Comparison of ENCODE assay signal across 1 cellular context in the genomic region with DNA sequence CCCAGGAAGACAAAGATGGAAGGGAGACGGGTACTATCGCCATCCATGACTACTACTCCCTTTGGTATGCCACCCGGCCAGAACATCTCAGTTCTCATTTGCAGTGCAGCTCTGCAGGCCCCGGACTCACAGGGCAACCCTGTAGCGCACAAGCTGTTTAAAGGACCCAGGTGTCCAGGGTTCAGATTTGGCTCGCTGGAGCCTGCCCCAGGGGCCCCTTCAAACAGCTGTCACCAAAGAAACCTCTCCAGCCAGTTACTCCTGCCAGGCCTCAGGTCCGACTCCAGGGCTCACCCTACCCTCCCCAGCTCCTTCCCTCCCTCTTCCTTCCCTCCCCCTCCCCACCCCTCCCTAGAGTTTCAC.
A peak's percentile ranks its signal among the peaks of the same experiment; 100 is the strongest.
TF ChIP-seq lines count a peak whose summit lies in the region.

No MANE protein-coding gene starts in this region.

TF ChIP-seq in SK-N-SH, 30 proteins besides CTCF, POLR2A, EP300 and RAD21 (continued from another document):
- TF ChIP-seq, protein P1, sequence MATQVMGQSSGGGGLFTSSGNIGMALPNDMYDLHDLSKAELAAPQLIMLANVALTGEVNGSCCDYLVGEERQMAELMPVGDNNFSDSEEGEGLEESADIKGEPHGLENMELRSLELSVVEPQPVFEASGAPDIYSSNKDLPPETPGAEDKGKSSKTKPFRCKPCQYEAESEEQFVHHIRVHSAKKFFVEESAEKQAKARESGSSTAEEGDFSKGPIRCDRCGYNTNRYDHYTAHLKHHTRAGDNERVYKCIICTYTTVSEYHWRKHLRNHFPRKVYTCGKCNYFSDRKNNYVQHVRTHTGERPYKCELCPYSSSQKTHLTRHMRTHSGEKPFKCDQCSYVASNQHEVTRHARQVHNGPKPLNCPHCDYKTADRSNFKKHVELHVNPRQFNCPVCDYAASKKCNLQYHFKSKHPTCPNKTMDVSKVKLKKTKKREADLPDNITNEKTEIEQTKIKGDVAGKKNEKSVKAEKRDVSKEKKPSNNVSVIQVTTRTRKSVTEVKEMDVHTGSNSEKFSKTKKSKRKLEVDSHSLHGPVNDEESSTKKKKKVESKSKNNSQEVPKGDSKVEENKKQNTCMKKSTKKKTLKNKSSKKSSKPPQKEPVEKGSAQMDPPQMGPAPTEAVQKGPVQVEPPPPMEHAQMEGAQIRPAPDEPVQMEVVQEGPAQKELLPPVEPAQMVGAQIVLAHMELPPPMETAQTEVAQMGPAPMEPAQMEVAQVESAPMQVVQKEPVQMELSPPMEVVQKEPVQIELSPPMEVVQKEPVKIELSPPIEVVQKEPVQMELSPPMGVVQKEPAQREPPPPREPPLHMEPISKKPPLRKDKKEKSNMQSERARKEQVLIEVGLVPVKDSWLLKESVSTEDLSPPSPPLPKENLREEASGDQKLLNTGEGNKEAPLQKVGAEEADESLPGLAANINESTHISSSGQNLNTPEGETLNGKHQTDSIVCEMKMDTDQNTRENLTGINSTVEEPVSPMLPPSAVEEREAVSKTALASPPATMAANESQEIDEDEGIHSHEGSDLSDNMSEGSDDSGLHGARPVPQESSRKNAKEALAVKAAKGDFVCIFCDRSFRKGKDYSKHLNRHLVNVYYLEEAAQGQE (IDR thresholded peaks at IDR 0.05; ENCODE audit: low read depth, low read length): no peak
- peak; percentile 19; the same call in 1 of the 2 replicates for TF ChIP-seq MXI1 (IDR thresholded peaks at IDR 0.05; ENCODE audit: low read depth, low read length)
- no peak for TF ChIP-seq CHD2 (IDR thresholded peaks at IDR 0.05; ENCODE audit: low read length, partially characterized antibody)
- no peak for TF ChIP-seq GATA2 (CRISPR knock-in tag; IDR thresholded peaks at IDR 0.05)
- TF ChIP-seq, protein P2, sequence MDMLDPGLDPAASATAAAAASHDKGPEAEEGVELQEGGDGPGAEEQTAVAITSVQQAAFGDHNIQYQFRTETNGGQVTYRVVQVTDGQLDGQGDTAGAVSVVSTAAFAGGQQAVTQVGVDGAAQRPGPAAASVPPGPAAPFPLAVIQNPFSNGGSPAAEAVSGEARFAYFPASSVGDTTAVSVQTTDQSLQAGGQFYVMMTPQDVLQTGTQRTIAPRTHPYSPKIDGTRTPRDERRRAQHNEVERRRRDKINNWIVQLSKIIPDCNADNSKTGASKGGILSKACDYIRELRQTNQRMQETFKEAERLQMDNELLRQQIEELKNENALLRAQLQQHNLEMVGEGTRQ (IDR thresholded peaks at IDR 0.05; ENCODE audit: borderline replicate concordance, low read depth, low read length): no peak
